Comparison of ENCODE assay signal across 22 cellular contexts in genomic region chr2:225233234-225233633, GRCh38.
DNase-seq lines count a peak whose midpoint lies in the region; ATAC-seq and TF ChIP-seq lines count a peak whose summit lies in the region.
"Had no signal": no experiment of that assay in that cellular context is flagged by ENCODE, and none has a peak within 500 bp of the region (broad histone marks: within the 10 kb centered on the region; RNA-seq: fewer than 3 reads in every experiment).

No MANE protein-coding gene starts in this region.

- no peak overlapping the region for H3K27ac ChIP-seq in mesendoderm (ENCODE audit: low read depth, low read length)
- H3K27ac ChIP-seq in coronary artery = no peak overlapping the region
- H3K27ac ChIP-seq: cardiac muscle cell, dorsolateral prefrontal cortex, epithelial cell of prostate, Peyer's patch, psoas muscle, spleen had no signal

- no peak overlapping the region for H3K4me2 ChIP-seq in mesendoderm (ENCODE audit: low read length)

- CTCF ChIA-PET in BJ (lab: Yijun Ruan, JAX) = interaction anchor here (0.6 kb wide), 1 partner anchor 103 kb away, joined by 3 read pairs; no protein-coding TSS in a partner anchor

- peaks cover 10% of the 10 kb centered on the region for H3K4me1 Mint-ChIP-seq in stimulated activated memory B cell treated with anti-CD40 and anti-IgM and Interleukin-4, amounts not matched to agents 10 μg/mL and 1 μg/mL and 100 μg/mL, for 72 hours
- H3K4me1 Mint-ChIP-seq: activated naive CD8-positive, alpha-beta T cell treated with anti-CD3 and anti-CD28 coated beads for 36 hours; mesothelial cell of epicardium had no signal

- no peak overlapping the region for H3K4me3 ChIP-seq in BJ (ENCODE audit: low read depth, low read length)
- no peak overlapping the region for H3K4me3 ChIP-seq in mesendoderm (ENCODE audit: low read length)
- H3K4me3 ChIP-seq in coronary artery = no peak overlapping the region
- H3K4me3 ChIP-seq: cardiac muscle cell, dorsolateral prefrontal cortex, MG63, Peyer's patch, psoas muscle, spleen had no signal

- DNase-seq in BJ (ENCODE audit: low read depth) (peak; percentile 35), HT1080 (ENCODE audit: low read depth) (peak; percentile 43), astrocyte of the hippocampus (ENCODE audit: low read depth, low spot score) (peak; percentile 54), mesendoderm (peak; percentile 50), coronary artery (ENCODE audit: low spot score) (no peak)
- no peak for DNase-seq in stimulated activated naive CD4-positive, alpha-beta T cell treated with Interleukin-2 at 50 U/mL for 16 hours (lab: John Stamatoyannopoulos, UW)
- DNase-seq: activated CD4-positive, CD25-positive, alpha-beta regulatory T cell treated with anti-CD3 and anti-CD28 coated beads, Interleukin-2, amount 50 U/mL, for 72 hours; activated naive CD8-positive, alpha-beta T cell treated with anti-CD3 and anti-CD28 coated beads for 36 hours; activated T-cell treated with anti-CD3 and anti-CD28 coated beads, Interleukin-2, amount 50 U/mL, for 48 hours; dorsolateral prefrontal cortex; MG63; NCI-H146; NCI-H345; Peyer's patch; psoas muscle; spleen had no signal

- ATAC-seq in GM21381 (IDR thresholded peaks at IDR 0.05; ENCODE audit: unreplicated experiment) = no peak
- ATAC-seq in stimulated activated memory B cell treated with anti-CD40 and anti-IgM and Interleukin-4, amounts not matched to agents 10 μg/mL and 1 μg/mL and 100 μg/mL, for 72 hours = no peak
- ATAC-seq: psoas muscle, SK-N-SH treated with all-trans-retinoic acid at 6 μM for 48 hours had no signal

- no peaks in the 10 kb centered on the region for H3K27me3 Mint-ChIP-seq in stimulated activated memory B cell treated with anti-CD40 and anti-IgM and Interleukin-4, amounts not matched to agents 10 μg/mL and 1 μg/mL and 100 μg/mL, for 72 hours
- H3K27me3 Mint-ChIP-seq: activated naive CD8-positive, alpha-beta T cell treated with anti-CD3 and anti-CD28 coated beads for 36 hours had no signal

- WGBS in mesendoderm (ENCODE audit: extremely low coverage, insufficient coverage, low lambda C conversion rate) = no CpG with 5 or more reads among the region's 4 CpGs

- H3K36me3 ChIP-seq in BJ (ENCODE audit: control insufficient read depth, insufficient read depth, low read length) (no peaks in the 10 kb centered on the region), mesendoderm (ENCODE audit: control insufficient read depth, insufficient read depth, low read length) (no peaks in the 10 kb centered on the region)
- H3K36me3 ChIP-seq: cardiac muscle cell, MG63, Peyer's patch, spleen had no signal

- no peaks in the 10 kb centered on the region for H3K4me1 ChIP-seq in mesendoderm (ENCODE audit: control insufficient read depth, low read depth, low read length)
- H3K4me1 ChIP-seq: Peyer's patch, psoas muscle, spleen had no signal

- H3K56ac ChIP-seq in mesendoderm (ENCODE audit: low read length) = no peak overlapping the region

- no peaks in the 10 kb centered on the region for H3K36me3 Mint-ChIP-seq in stimulated activated memory B cell treated with anti-CD40 and anti-IgM and Interleukin-4, amounts not matched to agents 10 μg/mL and 1 μg/mL and 100 μg/mL, for 72 hours
- H3K36me3 Mint-ChIP-seq: activated naive CD8-positive, alpha-beta T cell treated with anti-CD3 and anti-CD28 coated beads for 36 hours; mesothelial cell of epicardium had no signal

- H3K23ac ChIP-seq in mesendoderm (ENCODE audit: low read length) = no peak overlapping the region

- H3K4ac ChIP-seq in mesendoderm (ENCODE audit: low read depth, low read length) = no peak overlapping the region

- no peaks in the 10 kb centered on the region for H3K79me1 ChIP-seq in mesendoderm (ENCODE audit: low read length)

- H4K8ac ChIP-seq in mesendoderm (ENCODE audit: low read depth, low read length) = no peak overlapping the region

- H3K27me3 ChIP-seq in BJ (ENCODE audit: control insufficient read depth, insufficient read depth, low read length) = no peaks in the 10 kb centered on the region
- H3K27me3 ChIP-seq in mesendoderm (ENCODE audit: insufficient read depth, low read length, poor library complexity) = no peaks in the 10 kb centered on the region
- H3K27me3 ChIP-seq: cardiac muscle cell, dorsolateral prefrontal cortex, MG63, Peyer's patch, spleen had no signal

- H3K9me3 Mint-ChIP-seq in stimulated activated memory B cell treated with anti-CD40 and anti-IgM and Interleukin-4, amounts not matched to agents 10 μg/mL and 1 μg/mL and 100 μg/mL, for 72 hours = peaks cover 6% of the 10 kb centered on the region

- no peak overlapping the region for H3K18ac ChIP-seq in mesendoderm (ENCODE audit: low read length)

- no peak overlapping the region for H2AK5ac ChIP-seq in mesendoderm (ENCODE audit: low read length)

- no peak for TF ChIP-seq CTCF in BJ (IDR thresholded peaks at IDR 0.05; ENCODE audit: insufficient read depth, low read depth, low read length)
- no peak for TF ChIP-seq CTCF in coronary artery (IDR thresholded peaks at IDR 0.05)

- no peak overlapping the region for H2BK15ac ChIP-seq in mesendoderm (replicated peaks; ENCODE audit: low read depth)

- no peak overlapping the region for H3K9ac ChIP-seq in mesendoderm (ENCODE audit: low read length)

- no peaks in the 10 kb centered on the region for H3K79me2 ChIP-seq in mesendoderm (ENCODE audit: control insufficient read depth, insufficient read depth, low read length)

- no peak overlapping the region for H3K4me3 Mint-ChIP-seq in stimulated activated memory B cell treated with anti-CD40 and anti-IgM and Interleukin-4, amounts not matched to agents 10 μg/mL and 1 μg/mL and 100 μg/mL, for 72 hours
- H3K4me3 Mint-ChIP-seq: activated naive CD8-positive, alpha-beta T cell treated with anti-CD3 and anti-CD28 coated beads for 36 hours; mesothelial cell of epicardium had no signal

- POLR2A ChIA-PET in BJ (lab: Charles Lee) = no interaction called here

- H2BK5ac ChIP-seq in mesendoderm (ENCODE audit: low read length) = no peak overlapping the region

- no peak overlapping the region for H3K27ac Mint-ChIP-seq in stimulated activated memory B cell treated with anti-CD40 and anti-IgM and Interleukin-4, amounts not matched to agents 10 μg/mL and 1 μg/mL and 100 μg/mL, for 72 hours
- H3K27ac Mint-ChIP-seq: activated naive CD8-positive, alpha-beta T cell treated with anti-CD3 and anti-CD28 coated beads for 36 hours; mesothelial cell of epicardium had no signal

- H4K5ac ChIP-seq in mesendoderm (ENCODE audit: low read length) = no peak overlapping the region

- H2BK120ac ChIP-seq in mesendoderm (ENCODE audit: low read depth, low read length) = no peak overlapping the region

Comparison
In these comparisons a context has a peak if more than half of its experiments do, and no peak if none do; other contexts are left out.
1. DNase-seq: peak in BJ (single experiment), HT1080 (single experiment), astrocyte of the hippocampus (single experiment) and mesendoderm (single experiment); none in coronary artery (single experiment) and stimulated activated naive CD4-positive, alpha-beta T cell treated with Interleukin-2 at 50 U/mL for 16 hours (single experiment).